ENCODE assay signal across 9 cellular contexts in the genomic region with DNA sequence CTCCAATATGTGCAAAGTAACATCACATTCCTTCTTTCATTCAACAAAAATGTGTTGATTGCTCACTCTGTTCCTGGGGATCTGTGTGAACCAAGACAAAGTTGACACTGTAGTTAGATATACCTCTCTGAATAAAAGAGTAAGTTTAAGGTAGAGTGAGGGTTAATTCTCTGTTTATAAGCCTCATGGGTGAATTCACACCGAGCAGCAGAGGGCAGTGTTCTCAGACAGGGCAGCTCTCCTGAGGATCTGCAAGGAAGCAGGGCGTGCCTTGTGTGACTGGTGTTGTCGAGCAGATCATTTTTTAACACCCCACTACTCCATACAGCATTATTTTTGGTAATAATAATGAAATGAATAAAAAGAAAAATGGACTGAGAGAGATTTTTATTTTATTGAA. TPM values are rescaled to one million over a fixed set of nuclear protein-coding genes. Genes with fewer than 3 reads are reported as not detected.
A peak's percentile ranks its signal among the peaks of the same experiment; 100 is the strongest.
DNase-seq lines count a peak whose midpoint lies in the region; ATAC-seq and TF ChIP-seq lines count a peak whose summit lies in the region.
"Had no signal": no experiment of that assay in that cellular context is flagged by ENCODE, and none has a peak within 500 bp of the region (broad histone marks: within the 10 kb centered on the region; RNA-seq: fewer than 3 reads in every experiment).

No MANE protein-coding gene starts in this region.

- DNase-seq in activated CD8-positive, alpha-beta memory T cell treated with anti-CD3 and anti-CD28 coated beads, Interleukin-2, amount 10 ng/mL, durations not matched to agents 7 days and 5 days, result peak; percentile 72
- DNase-seq in activated CD8-positive, alpha-beta memory T cell treated with anti-CD3 and anti-CD28 coated beads for 24 hours, result no peak
- DNase-seq in HT-29 (ENCODE audit: low spot score) (peak; percentile 72), RWPE2 (ENCODE audit: low spot score) (no peak), cerebellar cortex (ENCODE audit: low spot score) (peak; percentile 25), posterior vena cava (ENCODE audit: low spot score) (no peak)
- DNase-seq in naive thymus-derived CD4-positive, alpha-beta T cell, result peak in 2 of 9 donors; percentile 9 to 12
- DNase-seq: activated T-cell treated with anti-CD3 and anti-CD28 coated beads, Interleukin-2, amount 50 U/mL, for 4 hours had no signal

- H3K36me3 Mint-ChIP-seq in activated CD8-positive, alpha-beta memory T cell treated with anti-CD3 and anti-CD28 coated beads, Interleukin-2, amount 10 ng/mL, durations not matched to agents 7 days and 5 days, result no peaks in the 10 kb centered on the region
- peaks cover 0 to 5% (median 0%) of the 10 kb centered on the region in 5 donors for H3K36me3 Mint-ChIP-seq in naive thymus-derived CD4-positive, alpha-beta T cell

- H3K27ac ChIP-seq in RWPE2 (ENCODE audit: poor library complexity, severe bottlenecking), result no peak overlapping the region
- H3K27ac ChIP-seq in naive thymus-derived CD4-positive, alpha-beta T cell (ENCODE audit: low read depth, low read length), result no peak overlapping the region

- no peak overlapping the region for H3K27ac Mint-ChIP-seq in activated CD8-positive, alpha-beta memory T cell treated with anti-CD3 and anti-CD28 coated beads, Interleukin-2, amount 10 ng/mL, durations not matched to agents 7 days and 5 days
- no peak overlapping the region for H3K27ac Mint-ChIP-seq in naive thymus-derived CD4-positive, alpha-beta T cell

- intact Hi-C loops in naive thymus-derived CD4-positive, alpha-beta T cell (cut with micrococcal nuclease), result loop anchor here in 1 of 2 donors (1.0 to 2.0 kb wide), 2 partner anchors 58 to 65 kb away; no protein-coding TSS in a partner anchor
- intact Hi-C loops in posterior vena cava (cut with DNase I), result no loop called here

- POLR2A ChIA-PET in naive thymus-derived CD4-positive, alpha-beta T cell (lab: Charles Lee), result no interaction called here

- H3K4me3 Mint-ChIP-seq in activated CD8-positive, alpha-beta memory T cell treated with anti-CD3 and anti-CD28 coated beads, Interleukin-2, amount 10 ng/mL, durations not matched to agents 7 days and 5 days, result no peak overlapping the region
- no peak overlapping the region for H3K4me3 Mint-ChIP-seq in naive thymus-derived CD4-positive, alpha-beta T cell
- H3K4me3 Mint-ChIP-seq: activated T-cell treated with anti-CD3 and anti-CD28 coated beads, Interleukin-2, amount 50 U/mL, for 4 hours had no signal

- CTCF ChIA-PET in activated CD8-positive, alpha-beta memory T cell treated with anti-CD3 and anti-CD28 coated beads, Interleukin-2, amount 10 ng/mL, durations not matched to agents 7 days and 5 days (lab: Charles Lee), result interaction anchor here (1.2 to 1.6 kb wide), 3 partner anchors 11 to 19 kb away, joined by 3 to 4 read pairs (median 4); no protein-coding TSS in a partner anchor
- CTCF ChIA-PET in naive thymus-derived CD4-positive, alpha-beta T cell (lab: Charles Lee), result no interaction called here

- no peaks in the 10 kb centered on the region for H3K27me3 ChIP-seq in RWPE2 (ENCODE audit: insufficient read depth, poor library complexity, severe bottlenecking)
- H3K27me3 ChIP-seq in naive thymus-derived CD4-positive, alpha-beta T cell (ENCODE audit: control insufficient read depth in 2 of 2, insufficient read depth in 2 of 2, low read length in 2 of 2), result no peaks in the 10 kb centered on the region

- peaks cover 12% of the 10 kb centered on the region for H3K4me1 ChIP-seq in RWPE2 (ENCODE audit: insufficient read depth, poor library complexity, severe bottlenecking)
- H3K4me1 ChIP-seq in naive thymus-derived CD4-positive, alpha-beta T cell (ENCODE audit: control insufficient read depth in 2 of 2, insufficient read depth in 2 of 2, low read length in 2 of 2), result no peaks in the 10 kb centered on the region

- no peaks in the 10 kb centered on the region for H3K36me3 ChIP-seq in RWPE2 (ENCODE audit: low read depth)
- no peaks in the 10 kb centered on the region for H3K36me3 ChIP-seq in naive thymus-derived CD4-positive, alpha-beta T cell (ENCODE audit: control insufficient read depth in 2 of 3, insufficient read depth in 3 of 3, low read length in 3 of 3)

- peak; percentile 78 for ATAC-seq in activated CD8-positive, alpha-beta memory T cell treated with anti-CD3 and anti-CD28 coated beads, Interleukin-2, amount 10 ng/mL, durations not matched to agents 7 days and 5 days
- peak; percentile 66 for ATAC-seq in RWPE2 (ENCODE audit: low read depth)
- peak; percentile 71 for ATAC-seq in naive thymus-derived CD4-positive, alpha-beta T cell
- ATAC-seq in GM19467 (IDR thresholded peaks at IDR 0.05; ENCODE audit: unreplicated experiment), result no peak

- H3K9me3 ChIP-seq in RWPE2 (ENCODE audit: severe bottlenecking), result no peaks in the 10 kb centered on the region
- no peaks in the 10 kb centered on the region for H3K9me3 ChIP-seq in naive thymus-derived CD4-positive, alpha-beta T cell (ENCODE audit: control insufficient read depth in 2 of 3, low read length in 3 of 3)

- no peaks in the 10 kb centered on the region for H3K9me3 Mint-ChIP-seq in activated CD8-positive, alpha-beta memory T cell treated with anti-CD3 and anti-CD28 coated beads, Interleukin-2, amount 10 ng/mL, durations not matched to agents 7 days and 5 days (ENCODE audit: low read depth)
- peaks cover 0 to 7% (median 2%) of the 10 kb centered on the region in 11 donors for H3K9me3 Mint-ChIP-seq in naive thymus-derived CD4-positive, alpha-beta T cell
- H3K9me3 Mint-ChIP-seq: activated T-cell treated with anti-CD3 and anti-CD28 coated beads, Interleukin-2, amount 50 U/mL, for 4 hours had no signal

- peak; percentile 76 for TF ChIP-seq CTCF in RWPE2 (IDR thresholded peaks at IDR 0.05; ENCODE audit: poor library complexity, severe bottlenecking)

- no peaks in the 10 kb centered on the region for H3K4me1 Mint-ChIP-seq in activated CD8-positive, alpha-beta memory T cell treated with anti-CD3 and anti-CD28 coated beads, Interleukin-2, amount 10 ng/mL, durations not matched to agents 7 days and 5 days
- no peaks in the 10 kb centered on the region for H3K4me1 Mint-ChIP-seq in naive thymus-derived CD4-positive, alpha-beta T cell

- H3K4me3 ChIP-seq in RWPE2 (ENCODE audit: severe bottlenecking), result no peak overlapping the region
- no peak overlapping the region for H3K4me3 ChIP-seq in naive thymus-derived CD4-positive, alpha-beta T cell (ENCODE audit: low read length)

- peaks cover 29% of the 10 kb centered on the region for H3K27me3 Mint-ChIP-seq in activated CD8-positive, alpha-beta memory T cell treated with anti-CD3 and anti-CD28 coated beads, Interleukin-2, amount 10 ng/mL, durations not matched to agents 7 days and 5 days
- H3K27me3 Mint-ChIP-seq in naive thymus-derived CD4-positive, alpha-beta T cell, result peaks cover 15 to 42% (median 33%) of the 10 kb centered on the region in 5 donors

RNA-seq across cellular contexts. Expression of a gene that starts 34.4 kb away (rescaled TPM):
- total RNA-seq in activated CD8-positive, alpha-beta memory T cell treated with anti-CD3 and anti-CD28 coated beads, Interleukin-2, amount 10 ng/mL, durations not matched to agents 7 days and 5 days, result not detected
- not detected in 2 replicates for total RNA-seq in HT-29 (2014; rRNA removed; shearing (Covaris generic))
- total RNA-seq in naive thymus-derived CD4-positive, alpha-beta T cell, result not detected
- polyA plus RNA-seq in naive thymus-derived CD4-positive, alpha-beta T cell, result not detected
- total RNA-seq in posterior vena cava, result not detected
- total RNA-seq: activated T-cell treated with anti-CD3 and anti-CD28 coated beads, Interleukin-2, amount 50 U/mL, for 4 hours had no signal

RNA-seq across cellular contexts. Expression of a gene that starts 40.2 kb away (rescaled TPM):
- not detected for total RNA-seq in activated CD8-positive, alpha-beta memory T cell treated with anti-CD3 and anti-CD28 coated beads, Interleukin-2, amount 10 ng/mL, durations not matched to agents 7 days and 5 days
- total RNA-seq in HT-29 (2014; rRNA removed; shearing (Covaris generic)), result 4.9 and 6.2 TPM in 2 replicates
- total RNA-seq in naive thymus-derived CD4-positive, alpha-beta T cell, result not detected
- not detected for polyA plus RNA-seq in naive thymus-derived CD4-positive, alpha-beta T cell
- total RNA-seq in posterior vena cava, result 10 to 100 TPM; 39.7 to 54.5 TPM

Comparison
In these comparisons a context has a peak if more than half of its experiments do, and no peak if none do; other contexts are left out.
1. DNase-seq: peak in activated CD8-positive, alpha-beta memory T cell treated with anti-CD3 and anti-CD28 coated beads, Interleukin-2, amount 10 ng/mL, durations not matched to agents 7 days and 5 days (single experiment), HT-29 (single experiment) and cerebellar cortex (single experiment); none in activated CD8-positive, alpha-beta memory T cell treated with anti-CD3 and anti-CD28 coated beads for 24 hours (single experiment), RWPE2 (single experiment) and posterior vena cava (single experiment).